8 cellular contexts compared by ENCODE assay signal in the genomic region with DNA sequence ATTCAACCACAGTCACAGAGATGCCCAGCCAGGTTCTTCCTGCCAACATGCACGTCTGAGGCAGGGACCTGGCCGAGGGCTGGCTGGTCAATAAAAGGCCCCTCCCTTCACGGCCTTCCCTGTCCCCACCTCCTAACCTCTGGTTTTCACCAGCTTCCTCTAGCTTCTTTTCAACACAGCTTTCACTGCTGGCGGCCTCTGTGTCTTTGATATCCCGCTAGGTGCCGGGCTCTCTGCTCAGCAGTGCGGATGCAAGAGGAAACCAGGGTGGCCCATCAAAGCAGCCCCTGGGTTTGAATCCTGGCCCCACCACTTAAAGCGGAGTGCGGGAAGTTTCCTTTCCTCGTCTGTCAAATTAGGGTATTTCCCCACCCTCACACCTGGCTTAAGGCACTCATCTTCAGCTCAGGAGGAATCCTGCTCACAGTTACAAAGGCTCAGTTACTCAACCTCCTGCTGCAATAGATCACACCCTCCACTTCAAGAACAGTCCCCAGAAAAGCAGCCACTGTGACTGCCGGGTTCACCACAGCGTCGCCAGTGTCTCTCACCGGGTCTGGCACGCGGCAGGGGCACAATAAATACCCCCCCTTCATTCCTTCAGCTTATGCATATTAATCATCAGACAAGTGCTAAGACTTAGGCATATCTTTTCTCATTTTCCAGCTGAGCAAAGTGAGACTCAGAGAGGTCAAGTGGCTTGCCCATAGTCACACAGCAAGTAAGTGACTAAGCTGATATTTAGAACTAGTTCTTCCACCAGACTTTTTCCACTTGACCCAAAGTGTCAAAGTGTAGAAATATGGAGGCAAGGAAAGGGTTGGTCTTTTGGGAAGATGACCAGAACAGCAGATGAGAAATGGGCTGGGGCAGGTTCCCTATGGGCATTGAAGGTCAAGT. TPM values are rescaled to one million over a fixed set of nuclear protein-coding genes. Genes with fewer than 3 reads are reported as not detected.
A peak's percentile ranks its signal among the peaks of the same experiment; 100 is the strongest.
DNase-seq lines count a peak whose midpoint lies in the region; ATAC-seq and TF ChIP-seq lines count a peak whose summit lies in the region.

No MANE protein-coding gene starts in this region.

- ATAC-seq in left colon: peak; percentile 71
- ATAC-seq in HG03460 (IDR thresholded peaks at IDR 0.05; ENCODE audit: unreplicated experiment): no peak

- peak; percentile 20 for TF ChIP-seq POLR2A in GM18526 (IDR thresholded peaks at IDR 0.05; ENCODE audit: extremely low read depth, insufficient read length)

- in situ Hi-C loops in ACHN (cut with HindIII; ENCODE audit: low pct_ligation_motif_present, low pct_unique_long_range_greater_than_20kb, low sequenced_read_pairs): no loop called here

- DNase-seq in NCI-H2029 treated with DMSO at 0.1 percent for 48 hours (lab: John Stamatoyannopoulos, UW) (peak; percentile 85), left colon (peak; percentile 80 to 89), inferior parietal cortex (ENCODE audit: extremely low spot score) (no peak), ACHN (no peak)
- peak; percentile 76 for DNase-seq in activated CD8-positive, alpha-beta memory T cell treated with anti-CD3 and anti-CD28 coated beads, Interleukin-2, amount 50 U/mL, for 4 hours
- peak; percentile 68 to 79 (median 74) for DNase-seq in stimulated activated naive CD4-positive, alpha-beta T cell (lab: John Stamatoyannopoulos, UW)

- intact Hi-C loops in left colon (cut with DNase I, micrococcal nuclease): no loop called here

RNA-seq across cellular contexts. Expression of gene TXN2, which starts 45.7 kb away (rescaled TPM):
- total RNA-seq in left colon: 100 to 1,000 TPM in 1 of 2 donors, 10 to 100 TPM in 1; 96.5 to 101 TPM

RNA-seq across cellular contexts. Expression of gene MYH9, which starts 48.0 kb away (rescaled TPM):
- 100 to 1,000 TPM; 581 to 641 TPM for total RNA-seq in left colon

Comparison
In these comparisons a context has a peak if more than half of its experiments do, and no peak if none do; other contexts are left out.
1. DNase-seq: peak in NCI-H2029 treated with DMSO at 0.1 percent for 48 hours (single experiment), activated CD8-positive, alpha-beta memory T cell treated with anti-CD3 and anti-CD28 coated beads, Interleukin-2, amount 50 U/mL, for 4 hours (single experiment), left colon (2 of 2) and stimulated activated naive CD4-positive, alpha-beta T cell (6 of 6); none in inferior parietal cortex (single experiment) and ACHN (single experiment).